Comparison of ENCODE assay signal across 27 cellular contexts in genomic region chr1:215453440-215453839, GRCh38.
"Had no signal": no experiment of that assay in that cellular context is flagged by ENCODE, and none has a peak within 500 bp of the region (broad histone marks: within the 10 kb centered on the region; RNA-seq: fewer than 3 reads in every experiment).

No MANE protein-coding gene starts in this region.

- H3K27ac ChIP-seq: neural progenitor cell, ovary, parathyroid adenoma, psoas muscle, right lobe of liver, skin epidermis, spleen, suprapubic skin, testis, tibial artery, transverse colon had no signal

- H3K4me3 ChIP-seq: neural progenitor cell, ovary, psoas muscle, right lobe of liver, skin epidermis, smooth muscle cell, spleen, suprapubic skin, testis, tibial artery, transverse colon had no signal

- H3K79me2 ChIP-seq: parathyroid adenoma had no signal

- H2AFZ ChIP-seq: neural progenitor cell, parathyroid adenoma had no signal

- H3K36me3 ChIP-seq: neural progenitor cell, ovary, right lobe of liver, spleen, suprapubic skin, tibial artery, transverse colon had no signal

- H3K9ac ChIP-seq: neural progenitor cell, parathyroid adenoma had no signal

- H3K27me3 ChIP-seq: neural progenitor cell, ovary, right lobe of liver, spleen, suprapubic skin, testis, tibial artery, transverse colon had no signal

- ATAC-seq: naive thymus-derived CD4-positive, alpha-beta T cell; natural killer cell; psoas muscle; right cardiac atrium; right lobe of liver; stimulated activated memory B cell treated with anti-CD40 and anti-IgM and Interleukin-4, amounts not matched to agents 10 μg/mL and 1 μg/mL and 100 μg/mL, for 72 hours; stimulated activated naive CD8-positive, alpha-beta T cell treated with anti-CD3 and anti-CD28 coated beads, Interleukin-15, amount 100 ng/mL, for 72 hours; stimulated activated naive CD8-positive, alpha-beta T cell treated with anti-CD3 and anti-CD28 coated beads, Interleukin-15, Interleukin-2, amounts not matched to agents 100 U/mL and 50 U/mL, for 24 hours had no signal

- H3K4me1 ChIP-seq: neural progenitor cell, parathyroid adenoma, psoas muscle, right lobe of liver, spleen, suprapubic skin, testis, tibial artery, transverse colon had no signal

- H3K4me2 ChIP-seq: neural progenitor cell, smooth muscle cell had no signal

- H3K9me3 ChIP-seq: ovary, psoas muscle, right lobe of liver, spleen, suprapubic skin, testis, tibial artery, transverse colon had no signal

- DNase-seq: naive thymus-derived CD4-positive, alpha-beta T cell; natural killer cell; occipital lobe; ovary; posterior cingulate gyrus; psoas muscle; right cardiac atrium; right lobe of liver; spleen; stimulated activated CD4-positive, alpha-beta T cell treated with anti-CD3 and anti-CD28 coated beads, Interleukin-12 subunit alpha, Interleukin-12 subunit beta, amount 100 ng/mL, for 4 hours; stimulated activated CD4-positive, alpha-beta T cell treated with anti-CD3 and anti-CD28 coated beads, Interleukin-1b, Interleukin-23, amount 100 ng/mL, for 48 hours; stimulated activated CD4-positive, alpha-beta T cell treated with anti-CD3 and anti-CD28 coated beads, Interleukin-4, amount 100 ng/mL, for 1 hour; stimulated activated CD4-positive, alpha-beta T cell treated with anti-CD3 and anti-CD28 coated beads, Interleukin-4, amount 100 ng/mL, for 4 hours; stimulated activated CD8-positive, alpha-beta memory T cell treated with anti-CD3 and anti-CD28 coated beads, Interleukin-4, amount 100 ng/mL, for 48 hours; stimulated activated naive CD4-positive, alpha-beta T cell; stimulated activated naive CD8-positive, alpha-beta T cell treated with anti-CD3 and anti-CD28 coated beads, Interleukin-15, amount 100 ng/mL, for 72 hours; stimulated activated naive CD8-positive, alpha-beta T cell treated with anti-CD3 and anti-CD28 coated beads, Interleukin-15, Interleukin-2, amounts not matched to agents 100 U/mL and 50 U/mL, for 24 hours; substantia nigra; testis; tibial artery; transverse colon had no signal
